21 cellular contexts compared by ENCODE assay signal in genomic region chr1:41386190-41386518, GRCh38. TPM values are rescaled to one million over a fixed set of nuclear protein-coding genes. Genes with fewer than 3 reads are reported as not detected.
A peak's percentile ranks its signal among the peaks of the same experiment; 100 is the strongest.
DNase-seq lines count a peak whose midpoint lies in the region; ATAC-seq and TF ChIP-seq lines count a peak whose summit lies in the region.
"Had no signal": no experiment of that assay in that cellular context is flagged by ENCODE, and none has a peak within 500 bp of the region (broad histone marks: within the 10 kb centered on the region; RNA-seq: fewer than 3 reads in every experiment).

No MANE protein-coding gene starts in this region.

- H3K36me3 Mint-ChIP-seq in GM23338 (ENCODE audit: low read depth) (no peaks in the 10 kb centered on the region), T-helper 17 cell (ENCODE audit: low read depth) (peaks cover 14% of the 10 kb centered on the region)

- no peaks in the 10 kb centered on the region for H3K79me2 ChIP-seq in GM23338 (replicated peaks; ENCODE audit: insufficient read depth)

- no peak overlapping the region for H3K27ac ChIP-seq in GM23338 (ENCODE audit: low read depth)
- peak overlapping the region; percentile 82 for H3K27ac ChIP-seq in VCaP
- H3K27ac ChIP-seq in muscle layer of colon (ENCODE audit: low read depth, low read length) = peak overlapping the region; percentile 31
- H3K27ac ChIP-seq: HL-60, Peyer's patch, SJCRH30 had no signal

- DNase-seq in DMS 273 (lab: John Stamatoyannopoulos, UW; ENCODE audit: unreplicated experiment) (peak; percentile 99), GM23338 (ENCODE audit: low spot score) (no peak), T-helper 17 cell (no peak)
- DNase-seq: BE2C, H9, KBM-7, MM.1S, NCI-H1048, NCI-H146, NCI-H2029, NCI-H2171, NCI-H748 treated with DMSO at 0.1 percent for 48 hours, Peyer's patch, SJCRH30 had no signal

- H3K9me3 Mint-ChIP-seq in GM23338 = no peaks in the 10 kb centered on the region
- H3K9me3 Mint-ChIP-seq: H9 had no signal

- no peak overlapping the region for H3K4me3 ChIP-seq in GM23338
- H3K4me3 ChIP-seq in muscle layer of colon (ENCODE audit: low read depth in 1 of 2, low read length in 2 of 2) = no peak overlapping the region
- H3K4me3 ChIP-seq: Peyer's patch, SJCRH30 had no signal

- TF ChIP-seq POLR2A in GM18505 (IDR thresholded peaks at IDR 0.05; ENCODE audit: borderline replicate concordance, extremely low read depth, insufficient read depth, insufficient read length) = no peak

- no peaks in the 10 kb centered on the region for H4K20me1 ChIP-seq in GM23338 (replicated peaks; ENCODE audit: insufficient read depth)

- H3K27me3 Mint-ChIP-seq in GM23338 (ENCODE audit: insufficient read depth, low read depth, poor library complexity) (peaks cover 40% of the 10 kb centered on the region), T-helper 17 cell (peaks cover 71% of the 10 kb centered on the region)

- no peak overlapping the region for H3K27ac Mint-ChIP-seq in GM23338
- H3K27ac Mint-ChIP-seq in T-helper 17 cell = no peak overlapping the region
- H3K27ac Mint-ChIP-seq: H9 had no signal

- H3K4me1 Mint-ChIP-seq in GM23338 (peaks cover 45% of the 10 kb centered on the region), T-helper 17 cell (peaks cover 12% of the 10 kb centered on the region)

- H3K4me2 ChIP-seq in GM23338 = 0 out of 2 replicates have a peak overlapping the region, but pooled peaks have one; percentile 20

- H3K36me3 ChIP-seq in GM23338 (ENCODE audit: insufficient read depth) (no peaks in the 10 kb centered on the region), muscle layer of colon (ENCODE audit: insufficient read depth, low read length) (no peaks in the 10 kb centered on the region)
- H3K36me3 ChIP-seq: BE2C, Peyer's patch had no signal

- H3K9me3 ChIP-seq in muscle layer of colon (ENCODE audit: low read length) = no peaks in the 10 kb centered on the region
- H3K9me3 ChIP-seq in T-helper 17 cell (ENCODE audit: control insufficient read depth, low read length, poor library complexity, severe bottlenecking) = no peaks in the 10 kb centered on the region
- H3K9me3 ChIP-seq: BE2C, Peyer's patch, SJCRH30 had no signal

- TF ChIP-seq CTCF in GM23338 (conservative IDR thresholded peaks at IDR 0.05; ENCODE audit: low read depth in 2 of 2) (no peak), VCaP (conservative IDR thresholded peaks at IDR 0.05) (no peak)

- H3F3A ChIP-seq in GM23338 (replicated peaks; ENCODE audit: low read depth) = 0 out of 2 replicates have a peak, but pooled peaks cover 3% of the 10 kb centered on the region

- H3K4me3 Mint-ChIP-seq in GM23338 (no peak overlapping the region), T-helper 17 cell (no peak overlapping the region)
- H3K4me3 Mint-ChIP-seq: H9 had no signal

- H3K4me1 ChIP-seq in GM23338 (ENCODE audit: insufficient read depth) (peaks cover 24% of the 10 kb centered on the region), muscle layer of colon (ENCODE audit: insufficient read depth, low read length) (peaks cover 52% of the 10 kb centered on the region)
- H3K4me1 ChIP-seq: BE2C had no signal

- H3K9me2 ChIP-seq in GM23338 (ENCODE audit: insufficient read depth) = no peaks in the 10 kb centered on the region

- no peak overlapping the region for H3K9ac ChIP-seq in muscle layer of colon (ENCODE audit: low read length)

- no peak for ATAC-seq in GM23338
- ATAC-seq in GM18520 (IDR thresholded peaks at IDR 0.05; ENCODE audit: unreplicated experiment) = no peak
- ATAC-seq in T-helper 17 cell = no peak
- ATAC-seq in GM18505 (IDR thresholded peaks at IDR 0.05; ENCODE audit: unreplicated experiment) = no peak
- ATAC-seq: HepG2 had no signal

- H3K27me3 ChIP-seq in GM23338 (ENCODE audit: insufficient read depth) (peaks cover 49% of the 10 kb centered on the region), muscle layer of colon (ENCODE audit: control insufficient read depth in 1 of 2, insufficient read depth in 2 of 2, low read length in 2 of 2) (no peaks in the 10 kb centered on the region)
- H3K27me3 ChIP-seq: BE2C, Peyer's patch, SJCRH30 had no signal

- H2AFZ ChIP-seq in GM23338 = no peak overlapping the region

TF ChIP-seq in GM23338, 12 proteins besides CTCF, POLR2A, EP300 and RAD21 (continues in another document):
- TF ChIP-seq ZNF462 (CRISPR knock-in tag; IDR thresholded peaks at IDR 0.05) (no peak), ETS1 (IDR thresholded peaks at IDR 0.05) (no peak), ZNF331 (CRISPR knock-in tag; IDR thresholded peaks at IDR 0.05; ENCODE audit: low read depth) (no peak), NANOG (IDR thresholded peaks at IDR 0.05; ENCODE audit: borderline replicate concordance) (no peak), EZH2phosphoT487 (IDR thresholded peaks at IDR 0.05; ENCODE audit: unreplicated experiment) (no peak), POLR2AphosphoS5 (IDR thresholded peaks at IDR 0.05; ENCODE audit: low read depth) (no peak), JUNB (IDR thresholded peaks at IDR 0.05; ENCODE audit: unreplicated experiment) (no peak), EZH2 (IDR thresholded peaks at IDR 0.05; ENCODE audit: low read depth, unreplicated experiment) (no peak), STAT1 (IDR thresholded peaks at IDR 0.05; ENCODE audit: unreplicated experiment) (no peak), ZNF114 (CRISPR knock-in tag; IDR thresholded peaks at IDR 0.05) (no peak)

RNA-seq across cellular contexts. Expression of gene FOXO6, which starts 24.9 kb away (rescaled TPM):
- 4.2 and 4.5 TPM in 2 replicates for total RNA-seq in GM23338 (2014; rRNA removed; shearing (Covaris generic))
- 0.66 and 0.68 TPM in 2 replicates for polyA plus RNA-seq in GM23338 (2016; fragmentation: Nextera tagmentation; extraction: Ambion mirVana)
- 1 to 10 TPM in 1 of 2 donors, under 1 TPM in 1; 0.86 to 1.8 TPM for total RNA-seq in T-helper 17 cell
- total RNA-seq: OCI-LY7 had no signal
- polyA plus RNA-seq: HepG2 had no signal
